Comparison of ENCODE assay signal across 7 cellular contexts in the genomic region with DNA sequence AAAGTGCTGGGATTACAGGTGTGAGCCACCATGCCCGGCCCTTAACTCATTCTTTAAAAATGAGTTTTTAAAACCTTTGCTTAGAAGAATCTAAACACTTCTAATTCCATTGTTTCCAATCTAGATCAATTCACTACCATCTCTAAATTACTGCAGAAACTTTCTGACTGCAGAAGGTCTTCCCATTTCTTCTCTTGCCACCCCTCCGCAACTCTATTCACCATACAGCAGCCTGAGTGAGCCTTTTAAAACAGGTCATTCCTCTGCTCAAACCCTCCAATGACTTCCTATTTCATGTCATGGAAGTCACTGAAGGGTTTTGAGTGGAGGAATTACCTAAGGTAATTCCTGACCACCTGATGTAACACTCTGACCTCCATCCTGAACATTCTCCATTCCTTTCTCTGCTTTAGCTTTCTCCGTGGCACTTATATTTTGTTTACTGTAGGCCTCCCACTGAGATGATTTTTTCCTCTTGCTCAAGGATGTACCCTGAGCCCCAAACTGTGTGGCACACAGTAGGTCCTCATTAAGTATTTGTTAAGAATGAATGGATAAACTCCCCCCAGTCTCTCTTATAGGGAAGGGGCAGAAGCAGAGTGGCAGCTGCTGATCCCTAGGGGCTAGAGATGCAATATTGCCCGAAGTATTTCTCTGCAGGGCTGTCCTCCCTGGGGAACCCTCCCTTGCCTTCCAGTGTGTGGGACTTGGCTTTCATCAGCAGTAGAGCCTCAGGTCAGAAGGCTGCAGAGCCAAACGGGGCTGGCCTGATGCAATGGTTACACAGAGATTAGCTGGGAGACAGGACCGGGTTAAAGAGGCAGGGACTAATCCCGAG. TPM values are rescaled to one million over a fixed set of nuclear protein-coding genes. Genes with fewer than 3 reads are reported as not detected.
DNase-seq lines count a peak whose midpoint lies in the region; ATAC-seq, FAIRE-seq and TF ChIP-seq lines count a peak whose summit lies in the region.

No MANE protein-coding gene starts in this region.

- CTCF ChIA-PET in PC-9 (lab: Charles Lee): no interaction called here

- no peak overlapping the region for H2BK5ac ChIP-seq in H9 (ENCODE audit: insufficient read length, low read length)

- H2BK15ac ChIP-seq in H9 (ENCODE audit: low read depth, low read length): no peak overlapping the region

- H3K14ac ChIP-seq in H9 (ENCODE audit: insufficient read depth, low read length): peak overlapping the region; percentile 72; the same call in 1 of the 2 replicates

- DNase-seq in H9 (no peak), PC-9 (peak in 1 of 2 experiments; percentile 61), dermis blood vessel endothelial cell (peak; percentile 33), mesothelial cell of epicardium (ENCODE audit: low spot score in 2 of 2, unreplicated experiment in 2 of 2) (no peak), vagina (ENCODE audit: extremely low spot score in 2 of 2) (no peak), GM12892 (ENCODE audit: insufficient read length) (no peak)

- WGBS in H9 (ENCODE audit: extremely low coverage, insufficient read length, low lambda C conversion rate): no CpG with 5 or more reads among the region's 7 CpGs

- H3K56ac ChIP-seq in H9 (ENCODE audit: insufficient read length, low read depth, low read length): no peak overlapping the region

- no peak overlapping the region for H2BK12ac ChIP-seq in H9 (ENCODE audit: insufficient read length, low read depth, low read length)

- H3K9me2 ChIP-seq in PC-9 (ENCODE audit: insufficient read depth): no peaks in the 10 kb centered on the region

- TF ChIP-seq POLR2A in vagina (IDR thresholded peaks at IDR 0.05) (no peak), GM12892 (IDR thresholded peaks at IDR 0.05; ENCODE audit: low read depth, low read length) (no peak)

- H3K4ac ChIP-seq in H9 (ENCODE audit: low read depth, low read length): no peak overlapping the region

- H3K27ac Mint-ChIP-seq in H9 (peak overlapping the region; percentile 88 to 99 (median 90)), mesothelial cell of epicardium (peak overlapping the region; percentile 99)

- H3K36me3 ChIP-seq in PC-9 (ENCODE audit: low read depth) (peaks cover 54% of the 10 kb centered on the region), vagina (peaks cover 0 to 34% of the 10 kb centered on the region in 2 donors)

- H4K8ac ChIP-seq in H9 (replicated peaks; ENCODE audit: insufficient read length, low read depth, low read length): no peak overlapping the region

- TF ChIP-seq CTCF in H9 (conservative IDR thresholded peaks at IDR 0.05): no peak
- TF ChIP-seq CTCF in PC-9 (conservative IDR thresholded peaks at IDR 0.05): no peak
- TF ChIP-seq CTCF in mesothelial cell of epicardium (IDR thresholded peaks at IDR 0.05; ENCODE audit: unreplicated experiment): no peak
- no peak for TF ChIP-seq CTCF in vagina (IDR thresholded peaks at IDR 0.05)

- no peak for FAIRE-seq in GM12892 (lab: Jason Lieb, UNC)

- H4K5ac ChIP-seq in H9 (ENCODE audit: insufficient read length, low read depth, low read length): no peak overlapping the region

- H3K4me1 Mint-ChIP-seq in H9 (peaks cover 33 to 40% of the 10 kb centered on the region in 2 experiments), mesothelial cell of epicardium (peaks cover 41% of the 10 kb centered on the region)

- no peak overlapping the region for H2BK20ac ChIP-seq in H9 (ENCODE audit: low read depth, low read length, poor library complexity, severe bottlenecking)

- H3K9me3 ChIP-seq in H9 (ENCODE audit: control insufficient read depth, low read depth, low read length) (no peaks in the 10 kb centered on the region), PC-9 (ENCODE audit: insufficient read depth, low read depth) (no peaks in the 10 kb centered on the region), vagina (no peaks in the 10 kb centered on the region)

- H3K27me3 Mint-ChIP-seq in H9 (ENCODE audit: low read depth): no peaks in the 10 kb centered on the region; the same call in 1 of the 2 replicates
- H3K27me3 Mint-ChIP-seq in mesothelial cell of epicardium (ENCODE audit: low read depth): no peaks in the 10 kb centered on the region

- peak overlapping the region; percentile 90 for H3K27ac ChIP-seq in H9 (ENCODE audit: insufficient read length, low read depth, low read length)
- peak overlapping the region; percentile 99 for H3K27ac ChIP-seq in PC-9
- H3K27ac ChIP-seq in vagina: peak overlapping the region; percentile 99

- H3K9me3 Mint-ChIP-seq in H9: no peaks in the 10 kb centered on the region
- no peaks in the 10 kb centered on the region for H3K9me3 Mint-ChIP-seq in mesothelial cell of epicardium

- peaks cover 3% of the 10 kb centered on the region; the same call in 1 of the 2 replicates for H3K4me1 ChIP-seq in H9 (ENCODE audit: insufficient read depth, low read length)
- H3K4me1 ChIP-seq in PC-9 (replicated peaks; ENCODE audit: insufficient read depth): peaks cover 29% of the 10 kb centered on the region
- peaks cover 56% of the 10 kb centered on the region for H3K4me1 ChIP-seq in vagina

- H3T11ph ChIP-seq in H9 (ENCODE audit: low read length): no peak overlapping the region

- no peaks in the 10 kb centered on the region for H3K79me1 ChIP-seq in H9 (ENCODE audit: insufficient read depth, low read depth, low read length, poor library complexity, severe bottlenecking)

- H3K79me2 ChIP-seq in H9 (ENCODE audit: insufficient read depth, low read length) (0 out of 2 replicates have a peak, but pooled peaks cover 1% of the 10 kb centered on the region), PC-9 (ENCODE audit: low read depth) (peaks cover 50% of the 10 kb centered on the region)

- H3K4me3 Mint-ChIP-seq in H9 (peak overlapping the region; percentile 93 to 96), mesothelial cell of epicardium (peak overlapping the region; percentile 96)

- H3K27me3 ChIP-seq in H9 (ENCODE audit: insufficient read depth, low read length): no peaks in the 10 kb centered on the region
- H3K27me3 ChIP-seq in PC-9 (ENCODE audit: insufficient read depth, low read depth): no peaks in the 10 kb centered on the region
- H3K27me3 ChIP-seq in vagina: no peaks in the 10 kb centered on the region

- H3K36me3 Mint-ChIP-seq in H9 (ENCODE audit: insufficient read depth in 1 of 3, low read depth in 3 of 3) (peaks cover 41 to 55% (median 54%) of the 10 kb centered on the region in 3 experiments), mesothelial cell of epicardium (peaks cover 26% of the 10 kb centered on the region)

- no peak overlapping the region for H2AFZ ChIP-seq in H9 (ENCODE audit: low read length)
- no peak overlapping the region for H2AFZ ChIP-seq in PC-9

- peak overlapping the region; percentile 97 for H3K4me3 ChIP-seq in PC-9
- peak overlapping the region; percentile 82 to 90 for H3K4me3 ChIP-seq in vagina

- H3K23me2 ChIP-seq in H9 (ENCODE audit: insufficient read length, low read depth, low read length, poor library complexity, severe bottlenecking): peaks cover 22% of the 10 kb centered on the region

- no peak for ATAC-seq in HG02852 (IDR thresholded peaks at IDR 0.05; ENCODE audit: unreplicated experiment)

- H3K4me2 ChIP-seq in H9 (ENCODE audit: insufficient read depth, insufficient read length, low read length) (peak overlapping the region; percentile 87), PC-9 (peak overlapping the region; percentile 93)

- peak overlapping the region; percentile 94 for H3K9ac ChIP-seq in H9 (ENCODE audit: extremely low read depth, insufficient read length, low read length)

- no peak overlapping the region for H2AK5ac ChIP-seq in H9 (ENCODE audit: insufficient read length, low read length)

- peaks cover 69% of the 10 kb centered on the region for H3F3A ChIP-seq in PC-9 (ENCODE audit: insufficient read depth, low read depth)

- no peak overlapping the region for H2BK120ac ChIP-seq in H9 (ENCODE audit: low read depth, low read length, poor library complexity, severe bottlenecking)

- no peak overlapping the region for H4K91ac ChIP-seq in H9 (ENCODE audit: insufficient read length, low read depth, low read length)

- no TSS peak for BruUV-seq in PC-9 (replicated peaks; lab: Mats Ljungman, UMichigan)

- intact Hi-C loops in PC-9 (cut with micrococcal nuclease; ENCODE audit: unreplicated experiment) (no loop called here), vagina (cut with DNase I) (no loop called here)

- POLR2A ChIA-PET in PC-9 (lab: Charles Lee; ENCODE audit: unreplicated experiment): interaction anchor here (0.6 kb wide), 1 partner anchor 253 kb away, joined by 3 read pairs; the partner anchor contains the start of gene EEF1AKMT3

- H4K20me1 ChIP-seq in H9 (ENCODE audit: control insufficient read depth, insufficient read depth, insufficient read length): no peaks in the 10 kb centered on the region
- peaks cover 70% of the 10 kb centered on the region for H4K20me1 ChIP-seq in PC-9 (ENCODE audit: insufficient read depth)

- no peak overlapping the region for H3K23ac ChIP-seq in H9 (ENCODE audit: insufficient read length, low read depth, low read length)

- no peak overlapping the region for H3K18ac ChIP-seq in H9 (ENCODE audit: insufficient read length, low read depth, low read length)

RNA-seq across cellular contexts. Expression of gene DDIT3, which starts 1.2 kb away (rescaled TPM):
- total RNA-seq in H9 (2021): 12.8 and 14.1 TPM in 2 replicates
- total RNA-seq in PC-9 (2021): 15.6 and 17.3 TPM in 2 replicates
- total RNA-seq in dermis blood vessel endothelial cell: 7.5 and 11.4 TPM in 2 replicates
- total RNA-seq in mesothelial cell of epicardium: 15.6 to 18.6 TPM (median 17.2 TPM) in 3 replicates
- total RNA-seq in vagina: 25.0 TPM
- polyA plus RNA-seq in GM12892 (2012; ENCODE audit: missing spikeins): 20.6 TPM

RNA-seq across cellular contexts. Expression of gene MBD6, which starts 3.5 kb away (rescaled TPM):
- total RNA-seq in H9 (2021) (66.0 and 66.8 TPM in 2 replicates), PC-9 (2021) (47.3 and 78.4 TPM in 2 replicates), dermis blood vessel endothelial cell (12.8 and 17.0 TPM in 2 replicates), mesothelial cell of epicardium (113 to 121 TPM (median 118 TPM) in 3 replicates), vagina (26.8 TPM)
- 11.0 TPM for polyA plus RNA-seq in GM12892 (2012; ENCODE audit: missing spikeins)

RNA-seq across cellular contexts. Expression of gene DCTN2, which starts 27.9 kb away (rescaled TPM):
- total RNA-seq in H9 (2021) (96.6 and 97.7 TPM in 2 replicates), PC-9 (2021) (93.4 and 105 TPM in 2 replicates), dermis blood vessel endothelial cell (109 and 113 TPM in 2 replicates), mesothelial cell of epicardium (102 to 103 TPM (median 102 TPM) in 3 replicates), vagina (131 TPM)
- polyA plus RNA-seq in GM12892 (2012; ENCODE audit: missing spikeins): 76.9 TPM

RNA-seq across cellular contexts. Expression of gene KIF5A, which starts 30.7 kb away (rescaled TPM):
- 17.7 and 18.5 TPM in 2 replicates for total RNA-seq in H9 (2021)
- total RNA-seq in PC-9 (2021): 0.07 TPM in 1 of 2 replicates, not detected in the other
- total RNA-seq in dermis blood vessel endothelial cell: 0.09 and 0.17 TPM in 2 replicates
- 0.40 to 0.69 TPM (median 0.59 TPM) in 3 replicates for total RNA-seq in mesothelial cell of epicardium
- 4.4 TPM for total RNA-seq in vagina
- polyA plus RNA-seq in GM12892 (2012; ENCODE audit: missing spikeins): 0.55 TPM

RNA-seq across cellular contexts. Expression of gene MARS1, which starts 31.3 kb away (rescaled TPM):
- total RNA-seq in H9 (2021) (352 and 368 TPM in 2 replicates), PC-9 (2021) (307 and 366 TPM in 2 replicates), dermis blood vessel endothelial cell (71.6 and 81.2 TPM in 2 replicates), mesothelial cell of epicardium (163 to 192 TPM (median 177 TPM) in 3 replicates), vagina (71.2 TPM)
- 88.4 TPM for polyA plus RNA-seq in GM12892 (2012; ENCODE audit: missing spikeins)
